ENCODE assay signal across 29 cellular contexts in genomic region chr4:17895481-17895880, GRCh38.
"Had no signal": no experiment of that assay in that cellular context is flagged by ENCODE, and none has a peak within 500 bp of the region (broad histone marks: within the 10 kb centered on the region; RNA-seq: fewer than 3 reads in every experiment).

No MANE protein-coding gene starts in this region.

- H3K27ac Mint-ChIP-seq: dendritic cell treated with granulocyte-macrophage colony-stimulating factor and Interleukin-4, amounts not matched to agents 40 ng/mL and 50 ng/mL, for 4 days; endodermal cell had no signal

- H3K4me3 Mint-ChIP-seq: dendritic cell treated with granulocyte-macrophage colony-stimulating factor and Interleukin-4, amounts not matched to agents 40 ng/mL and 50 ng/mL, for 4 days; effector memory CD8-positive, alpha-beta T cell; endodermal cell had no signal

- H3K9me3 Mint-ChIP-seq: dendritic cell treated with granulocyte-macrophage colony-stimulating factor and Interleukin-4, amounts not matched to agents 40 ng/mL and 50 ng/mL, for 4 days; effector memory CD8-positive, alpha-beta T cell; endodermal cell had no signal

- ATAC-seq: effector memory CD8-positive, alpha-beta T cell; esophagus mucosa; foreskin keratinocyte; gastrocnemius medialis; gastroesophageal sphincter; heart left ventricle; heart right ventricle had no signal

- DNase-seq: colonic mucosa; cortex of kidney; dermis blood vessel endothelial cell; dorsolateral prefrontal cortex; effector CD4-positive, alpha-beta T cell; effector CD8-positive, alpha-beta T cell; effector memory CD4-positive, alpha-beta T cell; effector memory CD8-positive, alpha-beta T cell; endodermal cell; erythroblast; esophagus squamous epithelium; foreskin fibroblast; foreskin keratinocyte; foreskin melanocyte; gastrocnemius medialis; glutamatergic neuron; head of caudate nucleus; heart left ventricle; heart right ventricle had no signal

- H3K27me3 ChIP-seq: colonic mucosa, dorsolateral prefrontal cortex, esophagus muscularis mucosa, esophagus squamous epithelium, foreskin keratinocyte, gastrocnemius medialis, gastroesophageal sphincter, heart left ventricle, heart right ventricle had no signal

- H3K4me1 ChIP-seq: colonic mucosa, esophagus squamous epithelium, foreskin keratinocyte, gastrocnemius medialis, gastroesophageal sphincter, heart left ventricle had no signal

- H3K9me3 ChIP-seq: colonic mucosa, esophagus muscularis mucosa, esophagus squamous epithelium, gastrocnemius medialis, gastroesophageal sphincter, heart left ventricle, heart right ventricle had no signal

- H3K4me1 Mint-ChIP-seq: endodermal cell had no signal

- H3K27ac ChIP-seq: colonic mucosa, coronary artery, dorsolateral prefrontal cortex, epithelial cell of prostate, esophagus muscularis mucosa, esophagus squamous epithelium, foreskin keratinocyte, gastrocnemius medialis, gastroesophageal sphincter, heart left ventricle, heart right ventricle had no signal

- H3K36me3 ChIP-seq: colonic mucosa, esophagus muscularis mucosa, gastrocnemius medialis, gastroesophageal sphincter, heart left ventricle had no signal

- H3K27me3 Mint-ChIP-seq: dendritic cell treated with granulocyte-macrophage colony-stimulating factor and Interleukin-4, amounts not matched to agents 40 ng/mL and 50 ng/mL, for 4 days; effector memory CD8-positive, alpha-beta T cell had no signal

- H3K4me3 ChIP-seq: colonic mucosa, coronary artery, dorsolateral prefrontal cortex, esophagus muscularis mucosa, esophagus squamous epithelium, gastrocnemius medialis, gastroesophageal sphincter, heart left ventricle, heart right ventricle had no signal

- FAIRE-seq: colon, endometrium, endothelial cell of umbilical vein, frontal cortex had no signal
